In genomic region chr14:69475194-69475818, GRCh38 we compare ENCODE assay signal across 9 cellular contexts. TPM values are rescaled to one million over a fixed set of nuclear protein-coding genes. Genes with fewer than 3 reads are reported as not detected.
A peak's percentile ranks its signal among the peaks of the same experiment; 100 is the strongest.
DNase-seq lines count a peak whose midpoint lies in the region; ATAC-seq and TF ChIP-seq lines count a peak whose summit lies in the region.
"Had no signal": no experiment of that assay in that cellular context is flagged by ENCODE, and none has a peak within 500 bp of the region (broad histone marks: within the 10 kb centered on the region; RNA-seq: fewer than 3 reads in every experiment).

No MANE protein-coding gene starts in this region.

- WGBS in aorta, 2 donors: 77 to 81% methylated on average over 8 of the region's 8 CpGs

- H4K20me1 ChIP-seq in DND-41 (ENCODE audit: insufficient read depth, low read length): no peaks in the 10 kb centered on the region

- no peak overlapping the region for H3K9ac ChIP-seq in DND-41 (ENCODE audit: low read depth, low read length)
- H3K9ac ChIP-seq in SK-N-MC (ENCODE audit: insufficient read length): no peak overlapping the region

- H3K27ac ChIP-seq in DND-41 (ENCODE audit: low read length) (no peak overlapping the region), SK-N-MC (no peak overlapping the region), aorta (ENCODE audit: low read depth in 1 of 2, low read length in 2 of 2) (no peak overlapping the region)
- H3K27ac ChIP-seq: SJSA1 had no signal

- H3K4me1 ChIP-seq in DND-41 (ENCODE audit: insufficient read depth, low read length) (no peaks in the 10 kb centered on the region), aorta (ENCODE audit: control insufficient read depth in 1 of 2, insufficient read depth in 2 of 2, low read length in 2 of 2) (no peaks in the 10 kb centered on the region)

- intact Hi-C loops in left colon (cut with DNase I, micrococcal nuclease) (no loop called here), aorta (cut with DNase I) (no loop called here), cardiac septum (cut with DNase I) (no loop called here)

- no peaks in the 10 kb centered on the region for H3K27me3 ChIP-seq in DND-41 (ENCODE audit: insufficient read depth, low read length, poor library complexity)
- H3K27me3 ChIP-seq in aorta (ENCODE audit: control insufficient read depth in 1 of 2, insufficient read depth in 2 of 2, low read length in 1 of 2): no peaks in the 10 kb centered on the region
- H3K27me3 ChIP-seq: SJSA1 had no signal

- TF ChIP-seq CTCF in DND-41 (IDR thresholded peaks at IDR 0.05; ENCODE audit: borderline replicate concordance, extremely low read depth, low read length, poor library complexity, severe bottlenecking): peak; percentile 54

- H3K4me2 ChIP-seq in DND-41 (ENCODE audit: insufficient read depth, low read length): no peak overlapping the region

- H3K4me3 ChIP-seq in DND-41 (ENCODE audit: low read depth in 1 of 2, low read length in 2 of 2): no peak overlapping the region
- no peak overlapping the region for H3K4me3 ChIP-seq in SK-N-MC
- no peak overlapping the region for H3K4me3 ChIP-seq in aorta (ENCODE audit: low read length in 2 of 2)
- H3K4me3 ChIP-seq: SJSA1 had no signal

- no peaks in the 10 kb centered on the region for H3K79me2 ChIP-seq in DND-41 (ENCODE audit: insufficient read depth, low read length)

- no peaks in the 10 kb centered on the region for H3K36me3 ChIP-seq in DND-41 (ENCODE audit: insufficient read depth, low read length)
- no peaks in the 10 kb centered on the region for H3K36me3 ChIP-seq in SK-N-MC (ENCODE audit: insufficient read depth, low read length)
- H3K36me3 ChIP-seq in aorta (ENCODE audit: control insufficient read depth in 1 of 2, insufficient read depth in 2 of 2, low read length in 1 of 2): no peaks in the 10 kb centered on the region
- H3K36me3 ChIP-seq: SJSA1 had no signal

- peak; percentile 10 for DNase-seq in DND-41
- DNase-seq in HuH-7 (ENCODE audit: low spot score): peak; percentile 44
- peak; percentile 24 for DNase-seq in SK-N-MC (ENCODE audit: low read depth, low spot score)
- peak in 1 of 2 donors; percentile 9 for DNase-seq in left colon
- DNase-seq in aorta: no peak
- DNase-seq in activated CD8-positive, alpha-beta memory T cell treated with anti-CD3 and anti-CD28 coated beads, Interleukin-2, amount 50 U/mL, for 4 hours: no peak
- DNase-seq in cardiac septum (ENCODE audit: low spot score): no peak

- ATAC-seq in DND-41 (ENCODE audit: insufficient read depth, low read depth) (peak; percentile 54), left colon (peak; percentile 41), aorta (ENCODE audit: low FRiP score) (no peak), GM21717 (IDR thresholded peaks at IDR 0.05; ENCODE audit: unreplicated experiment) (no peak)

- H3K9me3 ChIP-seq in DND-41 (ENCODE audit: insufficient read depth, low read length, severe bottlenecking) (no peaks in the 10 kb centered on the region), SK-N-MC (ENCODE audit: low read depth, low read length) (no peaks in the 10 kb centered on the region), aorta (ENCODE audit: control insufficient read depth, low read length) (no peaks in the 10 kb centered on the region)
- H3K9me3 ChIP-seq: SJSA1 had no signal

- H2AFZ ChIP-seq in DND-41 (ENCODE audit: low read depth, low read length): no peak overlapping the region

RNA-seq across cellular contexts. Expression of gene PLEKHD1, which starts 9.2 kb away (rescaled TPM):
- total RNA-seq in left colon: under 1 TPM; 0.14 to 0.18 TPM
- under 1 TPM; 0.26 to 0.30 TPM for total RNA-seq in aorta
- polyA plus RNA-seq in aorta: under 1 TPM; 0.13 to 0.23 TPM
- 0.13 TPM for total RNA-seq in cardiac septum

Comparison
In these comparisons a context has a peak if more than half of its experiments do, and no peak if none do; other contexts are left out.
1. ATAC-seq: peak in DND-41 (single experiment) and left colon (single experiment); none in aorta (single experiment) and GM21717 (single experiment).
2. DNase-seq: peak in DND-41 (single experiment), HuH-7 (single experiment) and SK-N-MC (single experiment); none in aorta (0 of 2), activated CD8-positive, alpha-beta memory T cell treated with anti-CD3 and anti-CD28 coated beads, Interleukin-2, amount 50 U/mL, for 4 hours (single experiment) and cardiac septum (single experiment).